ENCODE assay signal across 25 cellular contexts in genomic region chr12:130686511-130686981, GRCh38. TPM values are rescaled to one million over a fixed set of nuclear protein-coding genes. Genes with fewer than 3 reads are reported as not detected.
DNase-seq lines count a peak whose midpoint lies in the region; FAIRE-seq and TF ChIP-seq lines count a peak whose summit lies in the region.
"Had no signal": no experiment of that assay in that cellular context is flagged by ENCODE, and none has a peak within 500 bp of the region (broad histone marks: within the 10 kb centered on the region; RNA-seq: fewer than 3 reads in every experiment).

No MANE protein-coding gene starts in this region.

- H3K4me1 Mint-ChIP-seq in MCF 10A (ENCODE audit: insufficient read depth, unreplicated experiment), result no peaks in the 10 kb centered on the region
- H3K4me1 Mint-ChIP-seq: activated B cell treated with CpG ODN at 0.5 μM for 24 hours, IgD-negative memory B cell had no signal

- no peak overlapping the region for H3K4me3 Mint-ChIP-seq in MCF 10A (ENCODE audit: unreplicated experiment)
- H3K4me3 Mint-ChIP-seq: activated B cell treated with CpG ODN at 0.5 μM for 24 hours, IgD-negative memory B cell had no signal

- peaks cover 76% of the 10 kb centered on the region for H3K27me3 Mint-ChIP-seq in MCF 10A (ENCODE audit: insufficient read depth, unreplicated experiment)

- intact Hi-C loops in MCF 10A (cut with micrococcal nuclease), result no loop called here

- no peaks in the 10 kb centered on the region for H3K36me3 Mint-ChIP-seq in MCF 10A (ENCODE audit: insufficient read depth, unreplicated experiment)
- H3K36me3 Mint-ChIP-seq: IgD-negative memory B cell had no signal

- FAIRE-seq in small intestine (lab: Jason Lieb, UNC), result no peak
- FAIRE-seq: A204.1 had no signal

- 48 to 71% (median 60%) methylated on average over 30 of the region's 30 CpGs for WGBS in small intestine, 3 donors

- TF ChIP-seq CTCF in MCF 10A (IDR thresholded peaks at IDR 0.05; ENCODE audit: unreplicated experiment), result no peak

- H3K27ac Mint-ChIP-seq in MCF 10A (ENCODE audit: low read depth, unreplicated experiment), result no peak overlapping the region
- H3K27ac Mint-ChIP-seq: activated B cell treated with CpG ODN at 0.5 μM for 24 hours, IgD-negative memory B cell had no signal

- H3K4me3 ChIP-seq in small intestine (ENCODE audit: low read depth in 1 of 2, low read length in 2 of 2), result no peak overlapping the region
- H3K4me3 ChIP-seq: HAP-1, right atrium auricular region, upper lobe of left lung had no signal

- no peaks in the 10 kb centered on the region for H3K9me3 ChIP-seq in small intestine (ENCODE audit: control insufficient read depth, low read depth)
- H3K9me3 ChIP-seq: HAP-1, right atrium auricular region, upper lobe of left lung had no signal

- no TSS peak for BruUV-seq in MCF 10A (replicated peaks; lab: Mats Ljungman, UMichigan)

- DNase-seq in NCI-H146 (lab: John Stamatoyannopoulos, UW), result peak; percentile 35
- no peak for DNase-seq in NCI-H146 treated with DMSO at 0.1 percent for 48 hours (lab: John Stamatoyannopoulos, UW; ENCODE audit: unreplicated experiment)
- peak; percentile 9 to 76 for DNase-seq in NCI-H446 (lab: John Stamatoyannopoulos, UW)
- DNase-seq in cerebellum (ENCODE audit: low spot score), result peak; percentile 77
- DNase-seq in retina, result peak; percentile 71
- DNase-seq in NCI-H226, result no peak
- no peak for DNase-seq in MCF 10A (ENCODE audit: unreplicated experiment)
- DNase-seq in small intestine, result no peak
- DNase-seq: activated B cell treated with CpG ODN at 0.5 μM for 24 hours; activated CD4-positive, alpha-beta T cell treated with anti-CD3 and anti-CD28 coated beads, Interleukin-2, amount 50 U/mL, for 48 hours; activated gamma-delta T cell treated with Interleukin-2 at 50 U/mL for 16 hours; COR-L47; cortex of kidney; GDM1; kidney glomerular epithelial cell; NCI-H1930; NCI-H510A; nucleus accumbens; T1000 had no signal

- H3K4me1 ChIP-seq in small intestine (ENCODE audit: control insufficient read depth in 2 of 2, insufficient read depth in 1 of 2, low read depth in 1 of 2, low read length in 1 of 2), result no peaks in the 10 kb centered on the region
- H3K4me1 ChIP-seq: HAP-1, right atrium auricular region, upper lobe of left lung had no signal

- no peaks in the 10 kb centered on the region for H3K27me3 ChIP-seq in small intestine (ENCODE audit: control insufficient read depth in 2 of 2, insufficient read depth in 2 of 2, low read length in 2 of 2)
- H3K27me3 ChIP-seq: right atrium auricular region, upper lobe of left lung had no signal

- H3K27ac ChIP-seq in small intestine (ENCODE audit: low read depth in 1 of 2, low read length in 1 of 2), result no peak overlapping the region
- H3K27ac ChIP-seq: right atrium auricular region, upper lobe of left lung had no signal

- no peaks in the 10 kb centered on the region for H3K9me3 Mint-ChIP-seq in MCF 10A (ENCODE audit: unreplicated experiment)
- H3K9me3 Mint-ChIP-seq: activated B cell treated with CpG ODN at 0.5 μM for 24 hours, IgD-negative memory B cell had no signal

- H3K36me3 ChIP-seq in small intestine (ENCODE audit: control insufficient read depth in 2 of 2, insufficient read depth in 2 of 2, low read length in 2 of 2), result no peaks in the 10 kb centered on the region
- H3K36me3 ChIP-seq: HAP-1, right atrium auricular region, upper lobe of left lung had no signal

- CTCF ChIA-PET in MCF 10A (lab: Yijun Ruan, JAX), result no interaction called here

- POLR2A ChIA-PET in MCF 10A (lab: Yijun Ruan, JAX), result no interaction called here

RNA-seq across cellular contexts. Expression of gene RIMBP2, which starts 29.6 kb away (rescaled TPM):
- total RNA-seq in cerebellum (14.5 TPM), MCF 10A (2022) (not detected in 2 replicates)
- polyA plus RNA-seq in small intestine, result 1 to 10 TPM in 1 of 3 donors, under 1 TPM in 2; 0.22 to 4.2 (median 0.27) TPM
- total RNA-seq: activated B cell treated with CpG ODN at 0.5 μM for 24 hours, Right ventricle myocardium inferior had no signal
- polyA plus RNA-seq: IgD-negative memory B cell had no signal

Comparison
In these comparisons a context has a peak if more than half of its experiments do, and no peak if none do; other contexts are left out.
1. DNase-seq: peak in NCI-H146 (single experiment), NCI-H446 (2 of 2), cerebellum (single experiment) and retina (single experiment); none in NCI-H146 treated with DMSO at 0.1 percent for 48 hours (single experiment), NCI-H226 (single experiment), MCF 10A (single experiment) and small intestine (single experiment).
2. RNA of gene RIMBP2, which starts 29.6 kb away (total RNA-seq): 14.5 TPM in cerebellum (single experiment); not detected in MCF 10A; every median in the first group is over 10 times any median in the second.